In the genomic region with DNA sequence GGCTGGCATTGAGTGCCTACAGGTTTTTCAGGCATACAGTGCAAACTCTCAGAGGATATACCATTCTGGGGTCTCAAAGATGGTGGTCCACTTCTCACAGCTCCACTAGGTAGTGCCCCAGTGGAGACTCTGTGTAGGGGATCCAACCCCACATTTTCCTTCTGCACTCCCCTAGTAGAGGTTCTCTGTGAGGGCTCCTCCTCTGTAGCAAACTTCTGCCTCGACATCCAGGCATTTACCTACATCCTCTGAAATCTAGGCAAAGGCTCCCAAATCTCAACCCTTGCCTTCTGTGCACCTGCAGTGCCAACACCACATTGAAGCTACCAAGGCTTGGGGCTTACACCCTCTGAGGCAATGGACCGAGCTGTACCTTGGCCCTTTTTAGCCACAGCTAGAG, we compare ENCODE assay signal across 22 cellular contexts.
"Had no signal": no experiment of that assay in that cellular context is flagged by ENCODE, and none has a peak within 500 bp of the region (broad histone marks: within the 10 kb centered on the region; RNA-seq: fewer than 3 reads in every experiment).

No MANE protein-coding gene starts in this region.

- FAIRE-seq: frontal cortex, small intestine, TTC549 had no signal

- H2AFZ ChIP-seq: hepatocyte had no signal

- H3K4me1 ChIP-seq: breast epithelium, colonic mucosa, left lung, vagina had no signal

- H3K27me3 ChIP-seq: breast epithelium, colonic mucosa, esophagus muscularis mucosa, hepatocyte, left lung, vagina had no signal

- H3K9me3 ChIP-seq: colonic mucosa had no signal

- H3K36me3 ChIP-seq: breast epithelium, colonic mucosa, thoracic aorta, WERI-Rb-1 had no signal

- ATAC-seq: left lung; naive thymus-derived CD4-positive, alpha-beta T cell; sciatic nerve had no signal

- DNase-seq: activated gamma-delta T cell treated with Interleukin-2 at 50 U/mL for 16 hours; activated T-cell treated with anti-CD3 and anti-CD28 coated beads, Interleukin-2, amount 50 U/mL, for 1 hour; amniotic stem cell; colonic mucosa; glutamatergic neuron; kidney glomerular epithelial cell; left lung; naive thymus-derived CD4-positive, alpha-beta T cell; small intestine; stimulated activated CD4-positive, alpha-beta T cell treated with anti-CD3 and anti-CD28 coated beads, Interleukin-15, amount 100 ng/mL, for 24 hours; stimulated activated CD4-positive, alpha-beta T cell treated with anti-CD3 and anti-CD28 coated beads, Interleukin-2, amount 100 ng/mL, for 48 hours; stimulated activated naive CD4-positive, alpha-beta T cell treated with Interleukin-2 at 50 U/mL for 16 hours; WERI-Rb-1 had no signal

- H3K4me3 ChIP-seq: breast epithelium, colonic mucosa, esophagus muscularis mucosa, hepatocyte, left lung, lung, thoracic aorta, vagina had no signal

- H3K4me2 ChIP-seq: hepatocyte had no signal

- H3K79me2 ChIP-seq: hepatocyte had no signal

- H3K27ac ChIP-seq: breast epithelium, colonic mucosa, esophagus muscularis mucosa, hepatocyte, left lung, thoracic aorta, vagina, WERI-Rb-1 had no signal
